ENCODE assay signal across 17 cellular contexts in genomic region chr17:55660171-55660886, GRCh38.
DNase-seq lines count a peak whose midpoint lies in the region; FAIRE-seq and TF ChIP-seq lines count a peak whose summit lies in the region.
"Had no signal": no experiment of that assay in that cellular context is flagged by ENCODE, and none has a peak within 500 bp of the region (broad histone marks: within the 10 kb centered on the region; RNA-seq: fewer than 3 reads in every experiment).

No MANE protein-coding gene starts in this region.

- TF ChIP-seq CTCF in endothelial cell of umbilical vein (IDR thresholded peaks at IDR 0.05; ENCODE audit: extremely low read depth in 1 of 2, insufficient read depth in 1 of 2, low read depth in 1 of 2, low read length in 2 of 2) (no peak), nephron progenitor cell (IDR thresholded peaks at IDR 0.05) (no peak), GM13977 (IDR thresholded peaks at IDR 0.05; ENCODE audit: extremely low read depth, insufficient read depth, missing control alignments) (no peak)

- no peak for TF ChIP-seq POLR2A in endothelial cell of umbilical vein (IDR thresholded peaks at IDR 0.05; ENCODE audit: low read depth, low read length)

- peak; percentile 76 for FAIRE-seq in endothelial cell of umbilical vein (lab: Jason Lieb, UNC)
- FAIRE-seq: G401.6 had no signal

- no peaks in the 10 kb centered on the region for H4K20me1 ChIP-seq in endothelial cell of umbilical vein (replicated peaks; ENCODE audit: control insufficient read depth, extremely low read depth, insufficient read depth, low read length)

- H3K4me3 Mint-ChIP-seq in nephron progenitor cell, result no peak overlapping the region
- H3K4me3 Mint-ChIP-seq in activated CD4-positive, alpha-beta memory T cell treated with anti-CD3 and anti-CD28 coated beads, Interleukin-2, amount 10 ng/mL, durations not matched to agents 7 days and 5 days, result no peak overlapping the region
- H3K4me3 Mint-ChIP-seq: activated CD4-positive, alpha-beta memory T cell treated with anti-CD3 and anti-CD28 coated beads for 36 hours; activated naive CD8-positive, alpha-beta T cell; naive thymus-derived CD8-positive, alpha-beta T cell; T-helper 2 cell treated with Interferon-gamma antibody and Interleukin-4, amounts not matched to agents 5 μg/mL and 100 μg/mL, for 36 hours had no signal

- H3K27ac ChIP-seq in ACC112 (ENCODE audit: low read depth, low read length), result no peak overlapping the region
- H3K27ac ChIP-seq in endothelial cell of umbilical vein (ENCODE audit: insufficient read depth, low read depth, low read length), result no peak overlapping the region

- no peak overlapping the region for H3K4me2 ChIP-seq in endothelial cell of umbilical vein (ENCODE audit: insufficient read depth, low read length)

- H3K36me3 ChIP-seq in ACC112 (ENCODE audit: insufficient read depth, low read length) (no peaks in the 10 kb centered on the region), endothelial cell of umbilical vein (ENCODE audit: control insufficient read depth in 2 of 2, extremely low read depth in 1 of 2, insufficient read depth in 2 of 2, low read length in 2 of 2) (no peaks in the 10 kb centered on the region)

- in situ Hi-C loops in GM13977 (cut with MboI; ENCODE audit: low pct_unique_long_range_greater_than_20kb, low sequenced_read_pairs, unreplicated experiment), result no loop called here

- dilution Hi-C loops in endothelial cell of umbilical vein (cut with MboI; ENCODE audit: extremely low pct_ligation_motif_present, low sequenced_read_pairs), result no loop called here

- peak overlapping the region; percentile 26 for H2AFZ ChIP-seq in ACC112 (ENCODE audit: low read length, unreplicated experiment)
- H2AFZ ChIP-seq in endothelial cell of umbilical vein (ENCODE audit: low read depth, low read length), result no peak overlapping the region

- peak overlapping the region; percentile 78 for H3K27ac Mint-ChIP-seq in nephron progenitor cell
- no peak overlapping the region for H3K27ac Mint-ChIP-seq in activated CD4-positive, alpha-beta memory T cell treated with anti-CD3 and anti-CD28 coated beads, Interleukin-2, amount 10 ng/mL, durations not matched to agents 7 days and 5 days
- H3K27ac Mint-ChIP-seq: activated CD4-positive, alpha-beta memory T cell treated with anti-CD3 and anti-CD28 coated beads for 36 hours; activated naive CD8-positive, alpha-beta T cell; naive thymus-derived CD8-positive, alpha-beta T cell; T-helper 2 cell treated with Interferon-gamma antibody and Interleukin-4, amounts not matched to agents 5 μg/mL and 100 μg/mL, for 36 hours had no signal

- peak; percentile 45 for DNase-seq in Kasumi-1 (lab: John Stamatoyannopoulos, UW)
- DNase-seq in endothelial cell of umbilical vein (ENCODE audit: low read depth, low spot score), result peak; percentile 95
- DNase-seq in nephron progenitor cell, result peak; percentile 18
- DNase-seq in GM13977 (ENCODE audit: low spot score), result no peak
- no peak for DNase-seq in NK-92 (lab: John Stamatoyannopoulos, UW; ENCODE audit: unreplicated experiment)
- no peak for DNase-seq in activated CD4-positive, alpha-beta memory T cell treated with anti-CD3 and anti-CD28 coated beads, Interleukin-2, amount 10 ng/mL, durations not matched to agents 7 days and 5 days
- DNase-seq in stimulated activated CD4-positive, alpha-beta T cell treated with anti-CD3 and anti-CD28 coated beads, Interleukin-2, amount 100 ng/mL, for 24 hours, result no peak
- DNase-seq: activated CD4-positive, alpha-beta memory T cell treated with anti-CD3 and anti-CD28 coated beads for 36 hours; AML-193; effector CD8-positive, alpha-beta T cell; naive thymus-derived CD8-positive, alpha-beta T cell; NCI-H2029 treated with DMSO at 0.1 percent for 48 hours; stimulated activated naive CD8-positive, alpha-beta T cell treated with anti-CD3 and anti-CD28 coated beads, Interleukin-15, Interleukin-2, amounts not matched to agents 100 U/mL and 50 U/mL, for 24 hours had no signal

- no peak overlapping the region for H3K9ac ChIP-seq in endothelial cell of umbilical vein (replicated peaks; ENCODE audit: extremely low read depth, insufficient read depth, low read length)

- H3K27me3 Mint-ChIP-seq in nephron progenitor cell (ENCODE audit: low read depth, poor library complexity), result peaks cover 6% of the 10 kb centered on the region
- peaks cover 23% of the 10 kb centered on the region for H3K27me3 Mint-ChIP-seq in activated CD4-positive, alpha-beta memory T cell treated with anti-CD3 and anti-CD28 coated beads, Interleukin-2, amount 10 ng/mL, durations not matched to agents 7 days and 5 days

- H3K4me3 ChIP-seq in ACC112 (ENCODE audit: low read depth, low read length) (no peak overlapping the region), endothelial cell of umbilical vein (replicated peaks in 1 of 3; ENCODE audit: insufficient read depth in 1 of 3, low read depth in 1 of 3, low read length in 3 of 3) (no peak overlapping the region)

- no peaks in the 10 kb centered on the region for H3K79me2 ChIP-seq in ACC112 (ENCODE audit: control insufficient read depth, insufficient read depth, low read length, unreplicated experiment)
- no peaks in the 10 kb centered on the region for H3K79me2 ChIP-seq in endothelial cell of umbilical vein (ENCODE audit: control insufficient read depth, insufficient read depth, low read length)

- H3K9me1 ChIP-seq in endothelial cell of umbilical vein (replicated peaks; ENCODE audit: control insufficient read depth, extremely low read depth, insufficient read depth, low read length), result no peaks in the 10 kb centered on the region

- no peaks in the 10 kb centered on the region for H3K9me3 Mint-ChIP-seq in nephron progenitor cell
- no peaks in the 10 kb centered on the region for H3K9me3 Mint-ChIP-seq in activated CD4-positive, alpha-beta memory T cell treated with anti-CD3 and anti-CD28 coated beads, Interleukin-2, amount 10 ng/mL, durations not matched to agents 7 days and 5 days
- H3K9me3 Mint-ChIP-seq: activated CD4-positive, alpha-beta memory T cell treated with anti-CD3 and anti-CD28 coated beads for 36 hours; naive thymus-derived CD8-positive, alpha-beta T cell; T-helper 2 cell treated with Interferon-gamma antibody and Interleukin-4, amounts not matched to agents 5 μg/mL and 100 μg/mL, for 36 hours had no signal

- H3K36me3 Mint-ChIP-seq in nephron progenitor cell (ENCODE audit: low read depth), result no peaks in the 10 kb centered on the region
- H3K36me3 Mint-ChIP-seq in activated CD4-positive, alpha-beta memory T cell treated with anti-CD3 and anti-CD28 coated beads, Interleukin-2, amount 10 ng/mL, durations not matched to agents 7 days and 5 days (ENCODE audit: low read depth), result no peaks in the 10 kb centered on the region
- H3K36me3 Mint-ChIP-seq: activated CD4-positive, alpha-beta memory T cell treated with anti-CD3 and anti-CD28 coated beads for 36 hours; activated naive CD8-positive, alpha-beta T cell; naive thymus-derived CD8-positive, alpha-beta T cell had no signal

- peaks cover 12% of the 10 kb centered on the region for H3K27me3 ChIP-seq in ACC112 (ENCODE audit: insufficient read depth, low read length)
- peaks cover 0 to 2% of the 10 kb centered on the region in 2 experiments for H3K27me3 ChIP-seq in endothelial cell of umbilical vein (ENCODE audit: control insufficient read depth in 2 of 2, insufficient read depth in 2 of 2, low read length in 2 of 2)

- POLR2A ChIA-PET in endothelial cell of umbilical vein (lab: Charles Lee), result no interaction called here
- POLR2A ChIA-PET in activated CD4-positive, alpha-beta memory T cell treated with anti-CD3 and anti-CD28 coated beads, Interleukin-2, amount 10 ng/mL, durations not matched to agents 7 days and 5 days (lab: Charles Lee), result no interaction called here

- H3K4me1 Mint-ChIP-seq in nephron progenitor cell, result peaks cover 38% of the 10 kb centered on the region
- H3K4me1 Mint-ChIP-seq in activated CD4-positive, alpha-beta memory T cell treated with anti-CD3 and anti-CD28 coated beads, Interleukin-2, amount 10 ng/mL, durations not matched to agents 7 days and 5 days, result no peaks in the 10 kb centered on the region

- CTCF ChIA-PET in endothelial cell of umbilical vein (lab: Charles Lee), result interaction anchor here (0.9 to 1.2 kb wide), 3 partner anchors 19 to 58 kb away, joined by 3 to 4 read pairs (median 3); no protein-coding TSS in a partner anchor
- CTCF ChIA-PET in activated CD4-positive, alpha-beta memory T cell treated with anti-CD3 and anti-CD28 coated beads, Interleukin-2, amount 10 ng/mL, durations not matched to agents 7 days and 5 days (lab: Charles Lee), result no interaction called here

- no TSS peak for BruUV-seq in endothelial cell of umbilical vein (replicated peaks; lab: Mats Ljungman, UMichigan)

- H3K9me3 ChIP-seq in endothelial cell of umbilical vein (replicated peaks; ENCODE audit: control insufficient read depth, insufficient read depth, low read length), result no peaks in the 10 kb centered on the region

- H3K4me1 ChIP-seq in ACC112 (ENCODE audit: control insufficient read depth, insufficient read depth, low read length, unreplicated experiment) (peaks cover 12% of the 10 kb centered on the region), endothelial cell of umbilical vein (ENCODE audit: control insufficient read depth, extremely low read depth, insufficient read depth, low read length) (peaks cover 8% of the 10 kb centered on the region)

- intact Hi-C loops in endothelial cell of umbilical vein (cut with micrococcal nuclease), result no loop called here

TF ChIP-seq in endothelial cell of umbilical vein, 7 proteins besides CTCF, POLR2A, EP300 and RAD21:
- TF ChIP-seq FOS (IDR thresholded peaks at IDR 0.05; ENCODE audit: borderline replicate concordance, insufficient read depth, low read length), result no peak
- no peak for TF ChIP-seq MAX (IDR thresholded peaks at IDR 0.05; ENCODE audit: insufficient read depth, insufficient read length)
- no peak for TF ChIP-seq GATA2 (IDR thresholded peaks at IDR 0.05; ENCODE audit: insufficient read depth, insufficient read length, low read depth, low read length)
- no peak for TF ChIP-seq MYC (IDR thresholded peaks at IDR 0.05; ENCODE audit: low read depth, low read length)
- no peak for TF ChIP-seq EZH2 (IDR thresholded peaks at IDR 0.05; ENCODE audit: borderline replicate concordance, low read depth, low read length, severe bottlenecking)
- TF ChIP-seq POLR2AphosphoS5 (IDR thresholded peaks at IDR 0.05; ENCODE audit: insufficient read depth, low read depth, low read length), result no peak
- TF ChIP-seq JUN (IDR thresholded peaks at IDR 0.05; ENCODE audit: borderline replicate concordance, insufficient read depth, insufficient read length, low read depth), result no peak

Comparison
In these comparisons a context has a peak if more than half of its experiments do, and no peak if none do; other contexts are left out.
1. DNase-seq: peak in Kasumi-1 (2 of 2), endothelial cell of umbilical vein (single experiment) and nephron progenitor cell (single experiment); none in GM13977 (single experiment), NK-92 (single experiment), activated CD4-positive, alpha-beta memory T cell treated with anti-CD3 and anti-CD28 coated beads, Interleukin-2, amount 10 ng/mL, durations not matched to agents 7 days and 5 days (single experiment) and stimulated activated CD4-positive, alpha-beta T cell treated with anti-CD3 and anti-CD28 coated beads, Interleukin-2, amount 100 ng/mL, for 24 hours (0 of 2).